In genomic region chr10:88687853-88688467, GRCh38 we compare ENCODE assay signal across 9 cellular contexts. TPM values are rescaled to one million over a fixed set of nuclear protein-coding genes. Genes with fewer than 3 reads are reported as not detected.
DNase-seq lines count a peak whose midpoint lies in the region; ATAC-seq lines count a peak whose summit lies in the region.
"Had no signal": no experiment of that assay in that cellular context is flagged by ENCODE, and none has a peak within 500 bp of the region (broad histone marks: within the 10 kb centered on the region; RNA-seq: fewer than 3 reads in every experiment).

No MANE protein-coding gene starts in this region.

- no peaks in the 10 kb centered on the region for H3K4me1 ChIP-seq in mesendoderm (ENCODE audit: control insufficient read depth, low read depth, low read length)
- H3K4me1 ChIP-seq: BLaER1 treated with 17β-estradiol and CSF1 and Interleukin-3, amounts not matched to agents 10 nM and 100 nM had no signal

- H3K27ac ChIP-seq in mesendoderm (ENCODE audit: low read depth, low read length) = no peak overlapping the region
- H3K27ac ChIP-seq: BLaER1 treated with 17β-estradiol and CSF1 and Interleukin-3, amounts not matched to agents 10 nM and 100 nM had no signal

- no peaks in the 10 kb centered on the region for H3K79me2 ChIP-seq in mesendoderm (ENCODE audit: control insufficient read depth, insufficient read depth, low read length)

- no peak overlapping the region for H2BK5ac ChIP-seq in mesendoderm (ENCODE audit: low read length)

- H2BK15ac ChIP-seq in mesendoderm (replicated peaks; ENCODE audit: low read depth) = no peak overlapping the region

- no peak for ATAC-seq in HG02642 (IDR thresholded peaks at IDR 0.05; ENCODE audit: poor library complexity, unreplicated experiment)
- no peak for ATAC-seq in HG02970 (IDR thresholded peaks at IDR 0.05; ENCODE audit: low FRiP score, unreplicated experiment)
- no peak for ATAC-seq in HG03196 (IDR thresholded peaks at IDR 0.05; ENCODE audit: unreplicated experiment)

- DNase-seq in NCI-H1105 treated with DMSO at 0.1 percent for 48 hours (lab: John Stamatoyannopoulos, UW) (peak; percentile 49), NCI-H1105 (lab: John Stamatoyannopoulos, UW) (no peak), NCI-H345 (lab: John Stamatoyannopoulos, UW) (peak; percentile 5), cerebellar cortex (ENCODE audit: low spot score) (peak; percentile 29), mesendoderm (peak; percentile 24)

- H2AK5ac ChIP-seq in mesendoderm (ENCODE audit: low read length) = no peak overlapping the region

- H3K4me2 ChIP-seq in mesendoderm (ENCODE audit: low read length) = no peak overlapping the region
- H3K4me2 ChIP-seq: BLaER1 treated with 17β-estradiol and CSF1 and Interleukin-3, amounts not matched to agents 10 nM and 100 nM had no signal

- H2BK120ac ChIP-seq in mesendoderm (ENCODE audit: low read depth, low read length) = no peak overlapping the region

- no peak overlapping the region for H3K23ac ChIP-seq in mesendoderm (ENCODE audit: low read length)

- H3K9ac ChIP-seq in mesendoderm (ENCODE audit: low read length) = no peak overlapping the region
- H3K9ac ChIP-seq: BLaER1 treated with 17β-estradiol and CSF1 and Interleukin-3, amounts not matched to agents 10 nM and 100 nM had no signal

- no peak overlapping the region for H4K8ac ChIP-seq in mesendoderm (ENCODE audit: low read depth, low read length)

- no peaks in the 10 kb centered on the region for H3K27me3 ChIP-seq in mesendoderm (ENCODE audit: insufficient read depth, low read length, poor library complexity)
- H3K27me3 ChIP-seq: BLaER1 treated with 17β-estradiol and CSF1 and Interleukin-3, amounts not matched to agents 10 nM and 100 nM had no signal

- H3K79me1 ChIP-seq in mesendoderm (ENCODE audit: low read length) = no peaks in the 10 kb centered on the region

- H3K36me3 ChIP-seq in mesendoderm (ENCODE audit: control insufficient read depth, insufficient read depth, low read length) = no peaks in the 10 kb centered on the region
- H3K36me3 ChIP-seq: BLaER1 treated with 17β-estradiol and CSF1 and Interleukin-3, amounts not matched to agents 10 nM and 100 nM had no signal

- H3K18ac ChIP-seq in mesendoderm (ENCODE audit: low read length) = no peak overlapping the region

- H3K56ac ChIP-seq in mesendoderm (ENCODE audit: low read length) = no peak overlapping the region

- H3K4me3 ChIP-seq in mesendoderm (ENCODE audit: low read length) = no peak overlapping the region
- H3K4me3 ChIP-seq: BLaER1 treated with 17β-estradiol and CSF1 and Interleukin-3, amounts not matched to agents 10 nM and 100 nM had no signal

- no peak overlapping the region for H3K4ac ChIP-seq in mesendoderm (ENCODE audit: low read depth, low read length)

- H4K5ac ChIP-seq in mesendoderm (ENCODE audit: low read length) = no peak overlapping the region

RNA-seq across cellular contexts. Expression of gene LIPK, which starts 18.1 kb away (rescaled TPM):
- polyA plus RNA-seq in mesendoderm (2013, experiment 1 of 2) = not detected
- polyA plus RNA-seq in mesendoderm (2013, experiment 2 of 2) = not detected

RNA-seq across cellular contexts. Expression of gene LIPF, which starts 23.7 kb away (rescaled TPM):
- polyA plus RNA-seq in mesendoderm (2013, experiment 1 of 2) = not detected
- not detected for polyA plus RNA-seq in mesendoderm (2013, experiment 2 of 2)
